In genomic region chr4:39458505-39459300, GRCh38 we compare ENCODE assay signal across 1 cellular context.
TF ChIP-seq lines count a peak whose summit lies in the region.

Gene LIAS, plus strand, starts transcription at chr4:39459056. Its CDS starts 62 bp downstream, at chr4:39459118.
Gene RPL9, minus strand, starts transcription at chr4:39458922. Its CDS starts 483 bp downstream, at chr4:39458439.

TF ChIP-seq in HepG2, 621 proteins besides CTCF, POLR2A, EP300 and RAD21 (continued from another document and continues in another):
- peak; percentile 69; the same call in 1 of the 2 replicates for TF ChIP-seq HOMEZ (CRISPR knock-in tag; IDR thresholded peaks at IDR 0.05; ENCODE audit: low read depth)
- 0 out of 2 replicates have a peak, but pooled peaks have one; percentile 15 for TF ChIP-seq ZSCAN30 (CRISPR knock-in tag; IDR thresholded peaks at IDR 0.05)
- TF ChIP-seq ZNF501 (CRISPR knock-in tag; IDR thresholded peaks at IDR 0.05): peak; percentile 89
- peak; percentile 94 for TF ChIP-seq MAX (IDR thresholded peaks at IDR 0.05)
- TF ChIP-seq ZNF816 (CRISPR knock-in tag; IDR thresholded peaks at IDR 0.05; ENCODE audit: borderline replicate concordance): peak; percentile 35; the same call in 1 of the 2 replicates
- TF ChIP-seq HES4 (CRISPR knock-in tag; IDR thresholded peaks at IDR 0.05; ENCODE audit: borderline replicate concordance): peak; percentile 70; the same call in 1 of the 2 replicates
- peak; percentile 17; the same call in 1 of the 2 replicates for TF ChIP-seq GFI1 (CRISPR knock-in tag; IDR thresholded peaks at IDR 0.05; ENCODE audit: borderline replicate concordance)
- no peak; the same call in none of the 2 replicates for TF ChIP-seq ZNF792 (CRISPR knock-in tag; IDR thresholded peaks at IDR 0.05)
- no peak for TF ChIP-seq ZNF83 (CRISPR knock-in tag; IDR thresholded peaks at IDR 0.05; ENCODE audit: borderline replicate concordance)
- peak; percentile 80 for TF ChIP-seq ZNF747 (CRISPR knock-in tag; IDR thresholded peaks at IDR 0.05; ENCODE audit: borderline replicate concordance)
- TF ChIP-seq ZNF605 (CRISPR knock-in tag; IDR thresholded peaks at IDR 0.05): peak; percentile 82; the same call in 1 of the 2 replicates
- peak; percentile 59; the same call in 1 of the 2 replicates for TF ChIP-seq NAIF1 (CRISPR knock-in tag; IDR thresholded peaks at IDR 0.05; ENCODE audit: borderline replicate concordance)
- no peak for TF ChIP-seq ZNF557 (CRISPR knock-in tag; IDR thresholded peaks at IDR 0.05)
- peak; percentile 100 for TF ChIP-seq YEATS2 (CRISPR knock-in tag; IDR thresholded peaks at IDR 0.05; ENCODE audit: borderline replicate concordance)
- TF ChIP-seq TBP (CRISPR knock-in tag; IDR thresholded peaks at IDR 0.05): peak; percentile 35; the same call in 1 of the 2 replicates
- TF ChIP-seq ZNF660 (CRISPR knock-in tag; IDR thresholded peaks at IDR 0.05; ENCODE audit: borderline replicate concordance, low read depth): no peak
- peak; percentile 12; the same call in 1 of the 2 replicates for TF ChIP-seq ZNF44 (CRISPR knock-in tag; IDR thresholded peaks at IDR 0.05)
- TF ChIP-seq CREM (IDR thresholded peaks at IDR 0.05): peak; percentile 100
- TF ChIP-seq CREM (CRISPR knock-in tag; IDR thresholded peaks at IDR 0.05): peak; percentile 92
- TF ChIP-seq SIX4 (CRISPR knock-in tag; IDR thresholded peaks at IDR 0.05): peak; percentile 68
- peak; percentile 58; the same call in 1 of the 2 replicates for TF ChIP-seq ZMAT3 (CRISPR knock-in tag; conservative IDR thresholded peaks at IDR 0.05)
- TF ChIP-seq ASH2L (IDR thresholded peaks at IDR 0.05; ENCODE audit: insufficient read length, low read depth, low read length): peak; percentile 94
- 0 out of 4 replicates have a peak, but pooled peaks of 1 of the 2 experiments have one; percentile 6 for TF ChIP-seq NR2F1 (CRISPR knock-in tag; IDR thresholded peaks at IDR 0.05)
- peak; percentile 40 for TF ChIP-seq ZNF407 (CRISPR knock-in tag; IDR thresholded peaks at IDR 0.05; ENCODE audit: not compliant biosample characterization)
- TF ChIP-seq SKI (IDR thresholded peaks at IDR 0.05; ENCODE audit: partially characterized antibody): peak; percentile 28
- TF ChIP-seq ZNF800 (CRISPR knock-in tag; IDR thresholded peaks at IDR 0.05): 0 out of 2 replicates have a peak, but pooled peaks have one; percentile 67
- peak; percentile 97 for TF ChIP-seq KDM5A (IDR thresholded peaks at IDR 0.05; ENCODE audit: borderline replicate concordance, low read length)
- 0 out of 2 replicates have a peak, but pooled peaks have one; percentile 20 for TF ChIP-seq ETV6 (CRISPR knock-in tag; conservative IDR thresholded peaks at IDR 0.05)
- TF ChIP-seq ZNF598 (CRISPR knock-in tag; IDR thresholded peaks at IDR 0.05; ENCODE audit: borderline replicate concordance): peak; percentile 87; the same call in 1 of the 2 replicates
- no peak for TF ChIP-seq DMTF1 (CRISPR knock-in tag; IDR thresholded peaks at IDR 0.05)
- TF ChIP-seq ZNF318 (CRISPR knock-in tag; IDR thresholded peaks at IDR 0.05): peak; percentile 94; the same call in 1 of the 2 replicates
